In the genomic region with DNA sequence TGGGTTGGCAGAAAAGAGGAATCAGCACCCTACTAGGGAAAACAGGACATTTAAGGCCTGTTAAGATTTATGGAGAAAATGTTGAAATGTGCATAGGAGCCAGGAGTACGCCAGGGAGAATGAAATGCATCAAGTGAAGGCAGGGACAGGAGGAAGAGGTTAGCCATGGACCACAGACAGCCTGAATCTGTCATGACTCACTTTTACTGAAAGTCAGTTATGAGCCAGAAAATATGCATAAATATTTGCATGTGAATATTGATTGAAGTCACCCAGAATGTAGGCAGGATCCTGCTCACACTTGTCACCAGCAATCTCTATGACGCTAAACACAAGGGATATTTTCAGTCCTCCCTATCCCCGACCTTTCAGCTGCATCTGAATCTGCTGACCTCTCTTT, we compare ENCODE assay signal across 8 cellular contexts. TPM values are rescaled to one million over a fixed set of nuclear protein-coding genes. Genes with fewer than 3 reads are reported as not detected.
DNase-seq lines count a peak whose midpoint lies in the region; ATAC-seq lines count a peak whose summit lies in the region.

No MANE protein-coding gene starts in this region.

- no peaks in the 10 kb centered on the region for H3K9me3 Mint-ChIP-seq in activated T-helper 1 cell treated with anti-CD3 and anti-CD28 coated beads, Interleukin-12 subunit alpha, Interleukin-12 subunit beta, Interleukin-2, Interleukin-4 antibody, amounts not matched to agents 30 ng/mL and 10 ng/mL and 1 ng/mL, durations not matched to agents 14 hours and 24 hours and 36 hours

- peak overlapping the region; percentile 61 for H3K27ac Mint-ChIP-seq in activated T-helper 1 cell treated with anti-CD3 and anti-CD28 coated beads, Interleukin-12 subunit alpha, Interleukin-12 subunit beta, Interleukin-2, Interleukin-4 antibody, amounts not matched to agents 30 ng/mL and 10 ng/mL and 1 ng/mL, durations not matched to agents 14 hours and 24 hours and 36 hours

- H3K36me3 Mint-ChIP-seq in activated T-helper 1 cell treated with anti-CD3 and anti-CD28 coated beads, Interleukin-12 subunit alpha, Interleukin-12 subunit beta, Interleukin-2, Interleukin-4 antibody, amounts not matched to agents 30 ng/mL and 10 ng/mL and 1 ng/mL, durations not matched to agents 14 hours and 24 hours and 36 hours (ENCODE audit: low read depth): peaks cover 4% of the 10 kb centered on the region

- peaks cover 69% of the 10 kb centered on the region for H3K4me1 Mint-ChIP-seq in activated T-helper 1 cell treated with anti-CD3 and anti-CD28 coated beads, Interleukin-12 subunit alpha, Interleukin-12 subunit beta, Interleukin-2, Interleukin-4 antibody, amounts not matched to agents 30 ng/mL and 10 ng/mL and 1 ng/mL, durations not matched to agents 14 hours and 24 hours and 36 hours (ENCODE audit: low read depth)

- H3K27me3 Mint-ChIP-seq in activated T-helper 1 cell treated with anti-CD3 and anti-CD28 coated beads, Interleukin-12 subunit alpha, Interleukin-12 subunit beta, Interleukin-2, Interleukin-4 antibody, amounts not matched to agents 30 ng/mL and 10 ng/mL and 1 ng/mL, durations not matched to agents 14 hours and 24 hours and 36 hours (ENCODE audit: insufficient read depth): peaks cover 5% of the 10 kb centered on the region

- no peak for DNase-seq in activated CD4-positive, CD25-positive, alpha-beta regulatory T cell treated with anti-CD3 and anti-CD28 coated beads, Interleukin-2, amount 50 U/mL, for 72 hours
- DNase-seq in activated T-helper 1 cell treated with anti-CD3 and anti-CD28 coated beads, Interleukin-12 subunit alpha, Interleukin-12 subunit beta, Interleukin-2, Interleukin-4 antibody, amounts not matched to agents 30 ng/mL and 10 ng/mL and 1 ng/mL, durations not matched to agents 14 hours and 24 hours and 36 hours (ENCODE audit: low spot score): peak; percentile 20
- DNase-seq in renal cortical epithelial cell (ENCODE audit: low read depth): peak; percentile 57
- DNase-seq in C1 segment of cervical spinal cord (lab: John Stamatoyannopoulos, UW): no peak
- no peak for DNase-seq in NCI-H2171 (lab: John Stamatoyannopoulos, UW)
- no peak for DNase-seq in Kasumi-1 (lab: John Stamatoyannopoulos, UW)

- peak; percentile 91 for ATAC-seq in activated CD4-positive, CD25-positive, alpha-beta regulatory T cell treated with anti-CD3 and anti-CD28 coated beads, Interleukin-2, amount 50 U/mL, for 24 hours
- ATAC-seq in HG03354 (IDR thresholded peaks at IDR 0.05; ENCODE audit: poor library complexity, severe bottlenecking, unreplicated experiment): peak; percentile 75

- peak overlapping the region; percentile 24 for H3K4me3 Mint-ChIP-seq in activated T-helper 1 cell treated with anti-CD3 and anti-CD28 coated beads, Interleukin-12 subunit alpha, Interleukin-12 subunit beta, Interleukin-2, Interleukin-4 antibody, amounts not matched to agents 30 ng/mL and 10 ng/mL and 1 ng/mL, durations not matched to agents 14 hours and 24 hours and 36 hours

- intact Hi-C loops in activated T-helper 1 cell treated with anti-CD3 and anti-CD28 coated beads, Interleukin-12 subunit alpha, Interleukin-12 subunit beta, Interleukin-2, Interleukin-4 antibody, amounts not matched to agents 30 ng/mL and 10 ng/mL and 1 ng/mL, durations not matched to agents 14 hours and 24 hours and 36 hours (cut with micrococcal nuclease): loop anchor here (1.0 to 10.0 kb wide), 10 partner anchors 8 to 479 kb away; a partner anchor contains a TSS

RNA-seq across cellular contexts. Expression of a gene that starts 25.1 kb away (rescaled TPM):
- total RNA-seq in activated T-helper 1 cell treated with anti-CD3 and anti-CD28 coated beads, Interleukin-12 subunit alpha, Interleukin-12 subunit beta, Interleukin-2, Interleukin-4 antibody, amounts not matched to agents 30 ng/mL and 10 ng/mL and 1 ng/mL, durations not matched to agents 14 hours and 24 hours and 36 hours: 32.4 and 37.1 TPM in 2 replicates
- 57.4 and 58.5 TPM in 2 replicates for total RNA-seq in renal cortical epithelial cell

Comparison
In these comparisons a context has a peak if more than half of its experiments do, and no peak if none do; other contexts are left out.
1. DNase-seq: peak in activated T-helper 1 cell treated with anti-CD3 and anti-CD28 coated beads, Interleukin-12 subunit alpha, Interleukin-12 subunit beta, Interleukin-2, Interleukin-4 antibody, amounts not matched to agents 30 ng/mL and 10 ng/mL and 1 ng/mL, durations not matched to agents 14 hours and 24 hours and 36 hours (single experiment) and renal cortical epithelial cell (single experiment); none in activated CD4-positive, CD25-positive, alpha-beta regulatory T cell treated with anti-CD3 and anti-CD28 coated beads, Interleukin-2, amount 50 U/mL, for 72 hours (single experiment), C1 segment of cervical spinal cord (0 of 14), NCI-H2171 (single experiment) and Kasumi-1 (0 of 2).